ENCODE assay signal across 10 cellular contexts in the genomic region with DNA sequence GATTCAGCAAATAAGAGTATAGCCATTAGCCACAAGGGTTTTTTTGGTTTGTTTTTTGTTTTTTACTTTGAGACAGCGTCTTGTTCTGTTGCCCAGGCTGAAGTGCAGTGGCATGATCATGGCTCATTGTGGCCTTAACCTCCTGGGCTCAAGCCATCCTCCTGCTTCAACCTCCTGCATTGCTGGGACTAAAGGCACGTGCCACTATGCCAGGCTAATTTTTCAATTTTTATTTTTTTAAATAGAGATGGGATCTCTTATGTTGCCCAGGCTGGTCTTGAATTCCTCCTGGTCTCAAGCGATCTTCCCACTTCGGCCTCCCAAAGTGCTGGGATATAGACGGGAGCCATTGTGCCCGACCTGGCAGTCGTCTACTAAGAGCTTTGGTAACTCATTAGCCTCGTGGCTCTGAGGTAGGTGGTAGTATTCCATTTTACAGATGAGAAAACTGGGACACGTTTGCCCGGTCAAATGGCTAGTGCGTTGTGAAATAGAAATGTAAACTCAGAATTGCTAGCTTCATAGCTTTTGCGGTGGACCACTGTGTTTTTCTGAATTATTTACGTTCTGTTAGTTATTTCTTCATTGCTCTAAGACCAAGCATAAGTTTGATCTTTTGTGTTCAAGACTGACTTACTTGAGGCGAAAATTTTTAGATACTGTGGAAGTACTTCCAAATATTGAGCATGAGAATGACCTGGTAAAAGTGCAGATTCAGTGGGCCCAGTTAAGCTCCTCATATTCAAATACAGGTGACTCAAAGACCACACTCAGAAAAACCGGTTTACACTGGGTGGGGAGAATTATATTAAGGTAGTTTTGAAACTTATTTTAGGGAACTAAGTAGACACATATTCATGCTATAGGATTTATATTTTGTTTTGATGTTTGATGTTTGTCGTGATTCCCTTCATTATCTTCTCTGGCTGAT. TPM values are rescaled to one million over a fixed set of nuclear protein-coding genes. Genes with fewer than 3 reads are reported as not detected.
DNase-seq lines count a peak whose midpoint lies in the region; ATAC-seq and TF ChIP-seq lines count a peak whose summit lies in the region.
"Had no signal": no experiment of that assay in that cellular context is flagged by ENCODE, and none has a peak within 500 bp of the region (broad histone marks: within the 10 kb centered on the region; RNA-seq: fewer than 3 reads in every experiment).

No MANE protein-coding gene starts in this region.

- BruUV-seq in PC-3 (replicated peaks; lab: Mats Ljungman, UMichigan): no TSS peak

- H2AFZ ChIP-seq in PC-3 (ENCODE audit: low read length) (no peak overlapping the region), trophoblast cell (ENCODE audit: insufficient read depth, low read length, poor library complexity) (no peak overlapping the region)

- no peak for TF ChIP-seq CTCF in GM06990 (IDR thresholded peaks at IDR 0.05; ENCODE audit: insufficient read depth, low read length, poor library complexity, severe bottlenecking)
- TF ChIP-seq CTCF in PC-3 (conservative IDR thresholded peaks at IDR 0.05; ENCODE audit: low read depth, low read length): no peak
- no peak for TF ChIP-seq CTCF in epithelial cell of proximal tubule (conservative IDR thresholded peaks at IDR 0.05; ENCODE audit: low read depth, low read length)

- H3K9ac ChIP-seq in PC-3 (ENCODE audit: low read length) (peak overlapping the region; percentile 87), trophoblast cell (ENCODE audit: low read length) (no peak overlapping the region)

- DNase-seq in GM06990 (ENCODE audit: extremely low read depth, insufficient read length): no peak
- DNase-seq in PC-3: peak; percentile 67
- no peak for DNase-seq in epithelial cell of proximal tubule (ENCODE audit: low read depth)
- DNase-seq in trophoblast cell: peak in 1 of 2 donors; percentile 31
- no peak for DNase-seq in SHP77 treated with DMSO at 0.1 percent for 48 hours (lab: John Stamatoyannopoulos, UW)
- DNase-seq in RPMI8226: no peak
- DNase-seq: activated CD4-positive, alpha-beta T cell treated with anti-CD3 and anti-CD28 coated beads, Interleukin-2, amount 50 U/mL, for 48 hours; stimulated activated CD4-positive, alpha-beta T cell treated with anti-CD3 and anti-CD28 coated beads, Interleukin-4, amount 100 ng/mL, for 24 hours had no signal

- H3K27me3 ChIP-seq in GM06990 (replicated peaks; ENCODE audit: control insufficient read depth, insufficient read depth, low read length): no peaks in the 10 kb centered on the region
- H3K27me3 ChIP-seq in PC-3 (ENCODE audit: low read length): no peaks in the 10 kb centered on the region
- H3K27me3 ChIP-seq in trophoblast cell (ENCODE audit: insufficient read depth, low read length): no peaks in the 10 kb centered on the region

- peaks cover 89% of the 10 kb centered on the region for H3K79me2 ChIP-seq in PC-3 (ENCODE audit: low read length)
- H3K79me2 ChIP-seq in trophoblast cell (ENCODE audit: control insufficient read depth, insufficient read depth, low read length, poor library complexity): peaks cover 37% of the 10 kb centered on the region

- peaks cover 39% of the 10 kb centered on the region for H3K4me1 ChIP-seq in PC-3 (ENCODE audit: insufficient read depth, low read length)
- peaks cover 12 to 16% of the 10 kb centered on the region in 2 experiments for H3K4me1 ChIP-seq in trophoblast cell (ENCODE audit: control insufficient read depth in 1 of 2, insufficient read depth in 2 of 2, low read length in 2 of 2)

- H3K4me3 ChIP-seq in GM06990 (replicated peaks; ENCODE audit: low read depth, low read length) (peak overlapping the region; percentile 96), PC-3 (ENCODE audit: low read length) (peak overlapping the region; percentile 79), epithelial cell of proximal tubule (ENCODE audit: low read depth, low read length) (peak overlapping the region; percentile 95), trophoblast cell (ENCODE audit: low read depth, low read length) (no peak overlapping the region)

- no peak overlapping the region for H2BK12ac ChIP-seq in trophoblast cell (ENCODE audit: low read length)

- H4K91ac ChIP-seq in trophoblast cell (ENCODE audit: low read depth, low read length): no peak overlapping the region

- peaks cover 56% of the 10 kb centered on the region for H4K20me1 ChIP-seq in PC-3 (ENCODE audit: low read length)

- H2BK120ac ChIP-seq in trophoblast cell (ENCODE audit: insufficient read depth, low read length, poor library complexity): no peak overlapping the region

- H3K9me2 ChIP-seq in PC-3 (replicated peaks; ENCODE audit: low read length): no peaks in the 10 kb centered on the region

- no peak for ATAC-seq in PC-3
- no peak for ATAC-seq in GM18517 (IDR thresholded peaks at IDR 0.05; ENCODE audit: unreplicated experiment)
- ATAC-seq in GM21526 (IDR thresholded peaks at IDR 0.05; ENCODE audit: low FRiP score, unreplicated experiment): no peak

- H3F3A ChIP-seq in PC-3 (ENCODE audit: low read length, unreplicated experiment): no peaks in the 10 kb centered on the region

- peaks cover 12% of the 10 kb centered on the region for H3K79me1 ChIP-seq in trophoblast cell (ENCODE audit: low read length)

- no peak overlapping the region for H2BK5ac ChIP-seq in trophoblast cell (ENCODE audit: low read depth, low read length, poor library complexity)

- H3K4me2 ChIP-seq in PC-3 (ENCODE audit: low read length) (peak overlapping the region; percentile 99), trophoblast cell (ENCODE audit: low read length) (peak overlapping the region; percentile 70)

- no peak overlapping the region for H2AK5ac ChIP-seq in trophoblast cell (ENCODE audit: low read length)

- H3K36me3 ChIP-seq in GM06990 (ENCODE audit: control insufficient read depth, insufficient read depth, low read length) (peaks cover 3% of the 10 kb centered on the region; the same call in 1 of the 2 replicates), PC-3 (ENCODE audit: low read depth, low read length) (peaks cover 11% of the 10 kb centered on the region; the same call in 1 of the 2 replicates), trophoblast cell (ENCODE audit: control insufficient read depth in 1 of 2, insufficient read depth in 2 of 2, low read length in 2 of 2) (peaks cover 2 to 4% of the 10 kb centered on the region in 2 experiments)

- POLR2A ChIA-PET in PC-3 (lab: Charles Lee; ENCODE audit: unreplicated experiment): interaction anchor here (0.6 kb wide), 2 partner anchors 70 to 185 kb away, joined by 4 read pairs; no protein-coding TSS in a partner anchor

- no peak overlapping the region for H3K14ac ChIP-seq in trophoblast cell (ENCODE audit: low read length)

- no peak overlapping the region for H3K18ac ChIP-seq in trophoblast cell (ENCODE audit: low read length)

- intact Hi-C loops in PC-3 (cut with micrococcal nuclease): loop anchor here (1.0 to 5.0 kb wide), 3 partner anchors 7 to 196 kb away; a partner anchor contains a TSS

- H4K12ac ChIP-seq in trophoblast cell (ENCODE audit: low read depth, low read length): no peak overlapping the region

- H3K4ac ChIP-seq in trophoblast cell (ENCODE audit: low read depth, low read length): peak overlapping the region; percentile 98

- H3K27ac ChIP-seq in PC-3 (ENCODE audit: low read length) (peak overlapping the region; percentile 50), trophoblast cell (ENCODE audit: low read depth, low read length) (no peak overlapping the region)

- H4K8ac ChIP-seq in trophoblast cell (ENCODE audit: low read depth, low read length): no peak overlapping the region

- CTCF ChIA-PET in PC-3 (lab: Charles Lee): interaction anchor here (0.6 kb wide), 2 partner anchors 105 to 110 kb away, joined by 3 read pairs; a partner anchor contains a TSS

- no CpG with 5 or more reads among the region's 16 CpGs for WGBS in trophoblast cell (ENCODE audit: extremely low coverage, insufficient coverage, insufficient read length)

- H3K9me3 ChIP-seq in PC-3 (ENCODE audit: low read length) (no peaks in the 10 kb centered on the region), trophoblast cell (ENCODE audit: insufficient read depth, low read depth, low read length) (no peaks in the 10 kb centered on the region)

- no peak overlapping the region for H3K23ac ChIP-seq in trophoblast cell (ENCODE audit: low read length)

RNA-seq across cellular contexts. Expression of a gene that starts 2.1 kb away (rescaled TPM):
- total RNA-seq in PC-3 (2014; rRNA removed): 50.8 and 52.1 TPM in 2 replicates
- 29.3 and 45.4 TPM in 2 replicates for total RNA-seq in epithelial cell of proximal tubule
- 18.9 and 19.4 TPM in 2 replicates for polyA plus RNA-seq in trophoblast cell (2013)

RNA-seq across cellular contexts. Expression of a gene that starts 44.6 kb away (rescaled TPM):
- 38.7 and 44.8 TPM in 2 replicates for total RNA-seq in PC-3 (2014; rRNA removed)
- 20.8 and 22.2 TPM in 2 replicates for total RNA-seq in epithelial cell of proximal tubule
- polyA plus RNA-seq in trophoblast cell (2013): 17.5 and 17.6 TPM in 2 replicates
